Comparison of ENCODE assay signal across 1 cellular context in the genomic region with DNA sequence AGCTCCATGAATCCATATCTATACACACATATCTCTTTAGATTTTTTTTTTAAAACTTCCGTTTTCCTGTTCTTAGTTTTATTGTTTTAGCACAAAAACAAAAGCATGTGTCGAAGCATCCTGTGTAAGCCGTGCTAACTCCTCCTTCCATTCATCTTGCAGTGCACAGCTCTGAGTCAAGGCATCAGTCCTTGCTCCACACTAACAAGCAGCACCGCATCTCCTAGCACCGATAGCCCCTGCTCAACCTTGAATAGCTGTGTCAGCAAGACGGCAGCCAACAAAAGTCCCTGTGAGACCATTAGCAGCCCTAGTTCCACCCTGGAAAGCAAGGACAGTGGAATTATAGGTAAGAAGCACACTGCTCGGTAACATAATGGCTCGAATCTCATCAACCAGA.
TF ChIP-seq lines count a peak whose summit lies in the region.

No MANE protein-coding gene starts in this region.

TF ChIP-seq in SK-N-SH treated with all-trans-retinoic acid at 6 μM for 48 hours, 23 proteins besides CTCF, POLR2A, EP300 and RAD21 (continued from another document):
- TF ChIP-seq, protein P1, sequence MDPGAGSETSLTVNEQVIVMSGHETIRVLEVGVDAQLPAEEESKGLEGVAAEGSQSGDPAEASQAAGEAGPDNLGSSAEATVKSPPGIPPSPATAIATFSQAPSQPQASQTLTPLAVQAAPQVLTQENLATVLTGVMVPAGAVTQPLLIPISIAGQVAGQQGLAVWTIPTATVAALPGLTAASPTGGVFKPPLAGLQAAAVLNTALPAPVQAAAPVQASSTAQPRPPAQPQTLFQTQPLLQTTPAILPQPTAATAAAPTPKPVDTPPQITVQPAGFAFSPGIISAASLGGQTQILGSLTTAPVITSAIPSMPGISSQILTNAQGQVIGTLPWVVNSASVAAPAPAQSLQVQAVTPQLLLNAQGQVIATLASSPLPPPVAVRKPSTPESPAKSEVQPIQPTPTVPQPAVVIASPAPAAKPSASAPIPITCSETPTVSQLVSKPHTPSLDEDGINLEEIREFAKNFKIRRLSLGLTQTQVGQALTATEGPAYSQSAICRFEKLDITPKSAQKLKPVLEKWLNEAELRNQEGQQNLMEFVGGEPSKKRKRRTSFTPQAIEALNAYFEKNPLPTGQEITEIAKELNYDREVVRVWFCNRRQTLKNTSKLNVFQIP (CRISPR knock-in tag; IDR thresholded peaks at IDR 0.05; ENCODE audit: borderline replicate concordance, low read depth) = no peak
- TF ChIP-seq ISL1 (CRISPR knock-in tag; IDR thresholded peaks at IDR 0.05) (no peak), SNAI2 (CRISPR knock-in tag; IDR thresholded peaks at IDR 0.05) (no peak), ZNF70 (CRISPR knock-in tag; IDR thresholded peaks at IDR 0.05) (no peak), PPARA (CRISPR knock-in tag; IDR thresholded peaks at IDR 0.05; ENCODE audit: borderline replicate concordance) (no peak), GLIS3 (CRISPR knock-in tag; IDR thresholded peaks at IDR 0.05) (no peak)
- TF ChIP-seq, protein P2, sequence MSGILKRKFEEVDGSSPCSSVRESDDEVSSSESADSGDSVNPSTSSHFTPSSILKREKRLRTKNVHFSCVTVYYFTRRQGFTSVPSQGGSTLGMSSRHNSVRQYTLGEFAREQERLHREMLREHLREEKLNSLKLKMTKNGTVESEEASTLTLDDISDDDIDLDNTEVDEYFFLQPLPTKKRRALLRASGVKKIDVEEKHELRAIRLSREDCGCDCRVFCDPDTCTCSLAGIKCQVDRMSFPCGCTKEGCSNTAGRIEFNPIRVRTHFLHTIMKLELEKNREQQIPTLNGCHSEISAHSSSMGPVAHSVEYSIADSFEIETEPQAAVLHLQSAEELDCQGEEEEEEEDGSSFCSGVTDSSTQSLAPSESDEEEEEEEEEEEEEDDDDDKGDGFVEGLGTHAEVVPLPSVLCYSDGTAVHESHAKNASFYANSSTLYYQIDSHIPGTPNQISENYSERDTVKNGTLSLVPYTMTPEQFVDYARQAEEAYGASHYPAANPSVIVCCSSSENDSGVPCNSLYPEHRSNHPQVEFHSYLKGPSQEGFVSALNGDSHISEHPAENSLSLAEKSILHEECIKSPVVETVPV (CRISPR knock-in tag; IDR thresholded peaks at IDR 0.05) = no peak
- TF ChIP-seq, protein P3, sequence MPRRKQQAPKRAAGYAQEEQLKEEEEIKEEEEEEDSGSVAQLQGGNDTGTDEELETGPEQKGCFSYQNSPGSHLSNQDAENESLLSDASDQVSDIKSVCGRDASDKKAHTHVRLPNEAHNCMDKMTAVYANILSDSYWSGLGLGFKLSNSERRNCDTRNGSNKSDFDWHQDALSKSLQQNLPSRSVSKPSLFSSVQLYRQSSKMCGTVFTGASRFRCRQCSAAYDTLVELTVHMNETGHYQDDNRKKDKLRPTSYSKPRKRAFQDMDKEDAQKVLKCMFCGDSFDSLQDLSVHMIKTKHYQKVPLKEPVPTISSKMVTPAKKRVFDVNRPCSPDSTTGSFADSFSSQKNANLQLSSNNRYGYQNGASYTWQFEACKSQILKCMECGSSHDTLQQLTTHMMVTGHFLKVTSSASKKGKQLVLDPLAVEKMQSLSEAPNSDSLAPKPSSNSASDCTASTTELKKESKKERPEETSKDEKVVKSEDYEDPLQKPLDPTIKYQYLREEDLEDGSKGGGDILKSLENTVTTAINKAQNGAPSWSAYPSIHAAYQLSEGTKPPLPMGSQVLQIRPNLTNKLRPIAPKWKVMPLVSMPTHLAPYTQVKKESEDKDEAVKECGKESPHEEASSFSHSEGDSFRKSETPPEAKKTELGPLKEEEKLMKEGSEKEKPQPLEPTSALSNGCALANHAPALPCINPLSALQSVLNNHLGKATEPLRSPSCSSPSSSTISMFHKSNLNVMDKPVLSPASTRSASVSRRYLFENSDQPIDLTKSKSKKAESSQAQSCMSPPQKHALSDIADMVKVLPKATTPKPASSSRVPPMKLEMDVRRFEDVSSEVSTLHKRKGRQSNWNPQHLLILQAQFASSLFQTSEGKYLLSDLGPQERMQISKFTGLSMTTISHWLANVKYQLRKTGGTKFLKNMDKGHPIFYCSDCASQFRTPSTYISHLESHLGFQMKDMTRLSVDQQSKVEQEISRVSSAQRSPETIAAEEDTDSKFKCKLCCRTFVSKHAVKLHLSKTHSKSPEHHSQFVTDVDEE (CRISPR knock-in tag; IDR thresholded peaks at IDR 0.05) = no peak
- TF ChIP-seq, protein P4, sequence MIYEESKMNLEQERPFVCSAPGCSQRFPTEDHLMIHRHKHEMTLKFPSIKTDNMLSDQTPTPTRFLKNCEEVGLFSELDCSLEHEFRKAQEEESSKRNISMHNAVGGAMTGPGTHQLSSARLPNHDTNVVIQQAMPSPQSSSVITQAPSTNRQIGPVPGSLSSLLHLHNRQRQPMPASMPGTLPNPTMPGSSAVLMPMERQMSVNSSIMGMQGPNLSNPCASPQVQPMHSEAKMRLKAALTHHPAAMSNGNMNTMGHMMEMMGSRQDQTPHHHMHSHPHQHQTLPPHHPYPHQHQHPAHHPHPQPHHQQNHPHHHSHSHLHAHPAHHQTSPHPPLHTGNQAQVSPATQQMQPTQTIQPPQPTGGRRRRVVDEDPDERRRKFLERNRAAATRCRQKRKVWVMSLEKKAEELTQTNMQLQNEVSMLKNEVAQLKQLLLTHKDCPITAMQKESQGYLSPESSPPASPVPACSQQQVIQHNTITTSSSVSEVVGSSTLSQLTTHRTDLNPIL (CRISPR knock-in tag; IDR thresholded peaks at IDR 0.05; ENCODE audit: low read depth) = no peak
